In the genomic region with DNA sequence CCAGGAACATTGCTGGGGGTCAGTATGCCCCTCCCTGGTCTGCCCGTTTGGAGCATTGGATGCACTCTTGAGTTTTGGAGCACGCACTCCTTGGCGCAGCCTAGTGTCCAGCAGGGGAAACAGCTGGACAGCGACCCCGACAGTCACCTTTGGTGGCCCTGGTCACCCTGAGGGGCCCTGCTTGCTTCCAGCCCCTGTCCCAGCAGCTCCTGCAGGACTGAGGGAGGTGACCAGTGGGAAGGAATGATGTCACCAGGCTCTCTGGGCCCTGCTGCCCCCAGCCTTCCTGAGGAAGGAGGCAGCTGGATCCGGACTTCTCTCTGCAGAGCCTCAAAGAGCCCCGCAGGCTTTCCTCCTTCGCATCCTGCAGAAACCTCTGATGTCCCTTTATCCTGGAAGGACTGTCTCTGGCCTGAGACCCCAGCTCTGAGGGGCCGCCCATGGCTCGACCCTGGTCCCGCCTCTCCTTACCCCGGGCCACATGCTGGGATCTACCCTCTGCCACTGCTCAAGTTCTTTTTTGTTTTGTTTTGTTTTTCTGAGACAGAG, we compare ENCODE assay signal across 1 cellular context.
A peak's percentile ranks its signal among the peaks of the same experiment; 100 is the strongest.
TF ChIP-seq lines count a peak whose summit lies in the region.

No MANE protein-coding gene starts in this region.

TF ChIP-seq in HepG2, 621 proteins besides CTCF, POLR2A, EP300 and RAD21 (continues in another document):
- TF ChIP-seq MAZ (IDR thresholded peaks at IDR 0.05; ENCODE audit: borderline replicate concordance, low read depth, low read length) (no peak), MAZ (CRISPR knock-in tag; IDR thresholded peaks at IDR 0.05; ENCODE audit: low read depth) (peak; percentile 40; the same call in 1 of the 2 replicates), HNF4A (CRISPR knock-in tag; IDR thresholded peaks at IDR 0.05) (peak; percentile 14; the same call in 1 of the 2 replicates), ZSCAN25 (CRISPR knock-in tag; IDR thresholded peaks at IDR 0.05) (0 out of 2 replicates have a peak, but pooled peaks have one; percentile 42), NFYC (CRISPR knock-in tag; IDR thresholded peaks at IDR 0.05) (no peak), SP5 (CRISPR knock-in tag; IDR thresholded peaks at IDR 0.05; ENCODE audit: borderline replicate concordance, low read depth) (peak; percentile 11; the same call in 1 of the 2 replicates), ZFP62 (CRISPR knock-in tag; IDR thresholded peaks at IDR 0.05) (no peak), ATAD3A (CRISPR knock-in tag; IDR thresholded peaks at IDR 0.05) (no peak), ZFP90 (CRISPR knock-in tag; IDR thresholded peaks at IDR 0.05; ENCODE audit: borderline replicate concordance) (0 out of 2 replicates have a peak, but pooled peaks have one; percentile 27), KDM5B (CRISPR knock-in tag; IDR thresholded peaks at IDR 0.05; ENCODE audit: borderline replicate concordance) (0 out of 2 replicates have a peak, but pooled peaks have one; percentile 0), ZNF501 (CRISPR knock-in tag; IDR thresholded peaks at IDR 0.05) (peak; percentile 2; the same call in 1 of the 2 replicates), ZNF101 (CRISPR knock-in tag; IDR thresholded peaks at IDR 0.05; ENCODE audit: borderline replicate concordance, low read depth) (no peak), ZNF564 (CRISPR knock-in tag; IDR thresholded peaks at IDR 0.05) (0 out of 2 replicates have a peak, but pooled peaks have one; percentile 16), ZNF563 (CRISPR knock-in tag; IDR thresholded peaks at IDR 0.05) (no peak), ZNF674 (CRISPR knock-in tag; IDR thresholded peaks at IDR 0.05; ENCODE audit: low read depth) (no peak), ZNF143 (CRISPR knock-in tag; IDR thresholded peaks at IDR 0.05) (peak; percentile 25; the same call in 1 of the 2 replicates), ZNF569 (CRISPR knock-in tag; IDR thresholded peaks at IDR 0.05; ENCODE audit: borderline replicate concordance) (no peak), FOXA3 (CRISPR knock-in tag; IDR thresholded peaks at IDR 0.05) (0 out of 2 replicates have a peak, but pooled peaks have one; percentile 8), SMC3 (IDR thresholded peaks at IDR 0.05; ENCODE audit: low read length) (peak; percentile 10; the same call in 1 of the 2 replicates), MED1 (CRISPR knock-in tag; IDR thresholded peaks at IDR 0.05) (peak; percentile 28; the same call in 1 of the 2 replicates), GTF3A (CRISPR knock-in tag; conservative IDR thresholded peaks at IDR 0.05) (no peak), SPEN (CRISPR knock-in tag; IDR thresholded peaks at IDR 0.05; ENCODE audit: low read depth) (peak; percentile 11; the same call in 1 of the 2 replicates), ZMYM2 (CRISPR knock-in tag; IDR thresholded peaks at IDR 0.05) (0 out of 2 replicates have a peak, but pooled peaks have one; percentile 40), HES4 (CRISPR knock-in tag; IDR thresholded peaks at IDR 0.05; ENCODE audit: borderline replicate concordance) (0 out of 2 replicates have a peak, but pooled peaks have one; percentile 20), ZNF274 (CRISPR knock-in tag; IDR thresholded peaks at IDR 0.05) (peak; percentile 12; the same call in 1 of the 2 replicates), ZNF605 (CRISPR knock-in tag; IDR thresholded peaks at IDR 0.05) (peak; percentile 21; the same call in 1 of the 2 replicates), DNMT3B (CRISPR knock-in tag; conservative IDR thresholded peaks at IDR 0.05) (0 out of 2 replicates have a peak, but pooled peaks have one; percentile 45), RARA (CRISPR knock-in tag; IDR thresholded peaks at IDR 0.05) (peak; percentile 61), NR2F1 (CRISPR knock-in tag; IDR thresholded peaks at IDR 0.05) (peak in 1 of 2 experiments; percentile 38; a peak in 2 of 4 replicates), ZNF629 (CRISPR knock-in tag; conservative IDR thresholded peaks at IDR 0.05) (peak; percentile 24; the same call in 1 of the 2 replicates), AHR (CRISPR knock-in tag; IDR thresholded peaks at IDR 0.05) (no peak), KDM2A (CRISPR knock-in tag; IDR thresholded peaks at IDR 0.05; ENCODE audit: borderline replicate concordance, low read depth) (peak; percentile 38), PCBP1 (IDR thresholded peaks at IDR 0.05; ENCODE audit: borderline replicate concordance, low read depth, low read length) (no peak), ZNF430 (CRISPR knock-in tag; IDR thresholded peaks at IDR 0.05) (peak; percentile 70; the same call in 1 of the 2 replicates), ZNF788 (CRISPR knock-in tag; IDR thresholded peaks at IDR 0.05; ENCODE audit: borderline replicate concordance) (peak; percentile 12; the same call in 1 of the 2 replicates), ZNF777 (CRISPR knock-in tag; IDR thresholded peaks at IDR 0.05) (0 out of 2 replicates have a peak, but pooled peaks have one; percentile 34), TBX2 (CRISPR knock-in tag; IDR thresholded peaks at IDR 0.05; ENCODE audit: borderline replicate concordance) (0 out of 2 replicates have a peak, but pooled peaks have one; percentile 8), GZF1 (CRISPR knock-in tag; IDR thresholded peaks at IDR 0.05) (no peak)
- TF ChIP-seq, protein P1, sequence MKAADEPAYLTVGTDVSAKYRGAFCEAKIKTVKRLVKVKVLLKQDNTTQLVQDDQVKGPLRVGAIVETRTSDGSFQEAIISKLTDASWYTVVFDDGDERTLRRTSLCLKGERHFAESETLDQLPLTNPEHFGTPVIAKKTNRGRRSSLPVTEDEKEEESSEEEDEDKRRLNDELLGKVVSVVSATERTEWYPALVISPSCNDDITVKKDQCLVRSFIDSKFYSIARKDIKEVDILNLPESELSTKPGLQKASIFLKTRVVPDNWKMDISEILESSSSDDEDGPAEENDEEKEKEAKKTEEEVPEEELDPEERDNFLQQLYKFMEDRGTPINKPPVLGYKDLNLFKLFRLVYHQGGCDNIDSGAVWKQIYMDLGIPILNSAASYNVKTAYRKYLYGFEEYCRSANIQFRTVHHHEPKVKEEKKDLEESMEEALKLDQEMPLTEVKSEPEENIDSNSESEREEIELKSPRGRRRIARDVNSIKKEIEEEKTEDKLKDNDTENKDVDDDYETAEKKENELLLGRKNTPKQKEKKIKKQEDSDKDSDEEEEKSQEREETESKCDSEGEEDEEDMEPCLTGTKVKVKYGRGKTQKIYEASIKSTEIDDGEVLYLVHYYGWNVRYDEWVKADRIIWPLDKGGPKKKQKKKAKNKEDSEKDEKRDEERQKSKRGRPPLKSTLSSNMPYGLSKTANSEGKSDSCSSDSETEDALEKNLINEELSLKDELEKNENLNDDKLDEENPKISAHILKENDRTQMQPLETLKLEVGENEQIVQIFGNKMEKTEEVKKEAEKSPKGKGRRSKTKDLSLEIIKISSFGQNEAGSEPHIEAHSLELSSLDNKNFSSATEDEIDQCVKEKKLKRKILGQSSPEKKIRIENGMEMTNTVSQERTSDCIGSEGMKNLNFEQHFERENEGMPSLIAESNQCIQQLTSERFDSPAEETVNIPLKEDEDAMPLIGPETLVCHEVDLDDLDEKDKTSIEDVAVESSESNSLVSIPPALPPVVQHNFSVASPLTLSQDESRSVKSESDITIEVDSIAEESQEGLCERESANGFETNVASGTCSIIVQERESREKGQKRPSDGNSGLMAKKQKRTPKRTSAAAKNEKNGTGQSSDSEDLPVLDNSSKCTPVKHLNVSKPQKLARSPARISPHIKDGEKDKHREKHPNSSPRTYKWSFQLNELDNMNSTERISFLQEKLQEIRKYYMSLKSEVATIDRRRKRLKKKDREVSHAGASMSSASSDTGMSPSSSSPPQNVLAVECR (CRISPR knock-in tag; IDR thresholded peaks at IDR 0.05; ENCODE audit: borderline replicate concordance) = peak; percentile 46; the same call in 1 of the 2 replicates
- TF ChIP-seq, protein P2, sequence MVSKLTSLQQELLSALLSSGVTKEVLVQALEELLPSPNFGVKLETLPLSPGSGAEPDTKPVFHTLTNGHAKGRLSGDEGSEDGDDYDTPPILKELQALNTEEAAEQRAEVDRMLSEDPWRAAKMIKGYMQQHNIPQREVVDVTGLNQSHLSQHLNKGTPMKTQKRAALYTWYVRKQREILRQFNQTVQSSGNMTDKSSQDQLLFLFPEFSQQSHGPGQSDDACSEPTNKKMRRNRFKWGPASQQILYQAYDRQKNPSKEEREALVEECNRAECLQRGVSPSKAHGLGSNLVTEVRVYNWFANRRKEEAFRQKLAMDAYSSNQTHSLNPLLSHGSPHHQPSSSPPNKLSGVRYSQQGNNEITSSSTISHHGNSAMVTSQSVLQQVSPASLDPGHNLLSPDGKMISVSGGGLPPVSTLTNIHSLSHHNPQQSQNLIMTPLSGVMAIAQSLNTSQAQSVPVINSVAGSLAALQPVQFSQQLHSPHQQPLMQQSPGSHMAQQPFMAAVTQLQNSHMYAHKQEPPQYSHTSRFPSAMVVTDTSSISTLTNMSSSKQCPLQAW (CRISPR knock-in tag; IDR thresholded peaks at IDR 0.05) = peak; percentile 37; the same call in 1 of the 2 replicates
- TF ChIP-seq, protein P3, sequence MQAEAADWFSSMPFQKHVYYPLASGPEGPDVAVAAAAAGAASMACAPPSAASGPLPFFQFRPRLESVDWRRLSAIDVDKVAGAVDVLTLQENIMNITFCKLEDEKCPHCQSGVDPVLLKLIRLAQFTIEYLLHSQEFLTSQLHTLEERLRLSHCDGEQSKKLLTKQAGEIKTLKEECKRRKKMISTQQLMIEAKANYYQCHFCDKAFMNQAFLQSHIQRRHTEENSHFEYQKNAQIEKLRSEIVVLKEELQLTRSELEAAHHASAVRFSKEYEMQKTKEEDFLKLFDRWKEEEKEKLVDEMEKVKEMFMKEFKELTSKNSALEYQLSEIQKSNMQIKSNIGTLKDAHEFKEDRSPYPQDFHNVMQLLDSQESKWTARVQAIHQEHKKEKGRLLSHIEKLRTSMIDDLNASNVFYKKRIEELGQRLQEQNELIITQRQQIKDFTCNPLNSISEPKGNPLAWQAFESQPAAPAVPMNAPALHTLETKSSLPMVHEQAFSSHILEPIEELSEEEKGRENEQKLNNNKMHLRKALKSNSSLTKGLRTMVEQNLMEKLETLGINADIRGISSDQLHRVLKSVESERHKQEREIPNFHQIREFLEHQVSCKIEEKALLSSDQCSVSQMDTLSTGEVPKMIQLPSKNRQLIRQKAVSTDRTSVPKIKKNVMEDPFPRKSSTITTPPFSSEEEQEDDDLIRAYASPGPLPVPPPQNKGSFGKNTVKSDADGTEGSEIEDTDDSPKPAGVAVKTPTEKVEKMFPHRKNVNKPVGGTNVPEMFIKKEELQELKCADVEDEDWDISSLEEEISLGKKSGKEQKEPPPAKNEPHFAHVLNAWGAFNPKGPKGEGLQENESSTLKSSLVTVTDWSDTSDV (CRISPR knock-in tag; IDR thresholded peaks at IDR 0.05) = 0 out of 2 replicates have a peak, but pooled peaks have one; percentile 35
- TF ChIP-seq, protein P4, sequence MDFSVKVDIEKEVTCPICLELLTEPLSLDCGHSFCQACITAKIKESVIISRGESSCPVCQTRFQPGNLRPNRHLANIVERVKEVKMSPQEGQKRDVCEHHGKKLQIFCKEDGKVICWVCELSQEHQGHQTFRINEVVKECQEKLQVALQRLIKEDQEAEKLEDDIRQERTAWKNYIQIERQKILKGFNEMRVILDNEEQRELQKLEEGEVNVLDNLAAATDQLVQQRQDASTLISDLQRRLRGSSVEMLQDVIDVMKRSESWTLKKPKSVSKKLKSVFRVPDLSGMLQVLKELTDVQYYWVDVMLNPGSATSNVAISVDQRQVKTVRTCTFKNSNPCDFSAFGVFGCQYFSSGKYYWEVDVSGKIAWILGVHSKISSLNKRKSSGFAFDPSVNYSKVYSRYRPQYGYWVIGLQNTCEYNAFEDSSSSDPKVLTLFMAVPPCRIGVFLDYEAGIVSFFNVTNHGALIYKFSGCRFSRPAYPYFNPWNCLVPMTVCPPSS (IDR thresholded peaks at IDR 0.05) = no peak
- TF ChIP-seq, protein P5, sequence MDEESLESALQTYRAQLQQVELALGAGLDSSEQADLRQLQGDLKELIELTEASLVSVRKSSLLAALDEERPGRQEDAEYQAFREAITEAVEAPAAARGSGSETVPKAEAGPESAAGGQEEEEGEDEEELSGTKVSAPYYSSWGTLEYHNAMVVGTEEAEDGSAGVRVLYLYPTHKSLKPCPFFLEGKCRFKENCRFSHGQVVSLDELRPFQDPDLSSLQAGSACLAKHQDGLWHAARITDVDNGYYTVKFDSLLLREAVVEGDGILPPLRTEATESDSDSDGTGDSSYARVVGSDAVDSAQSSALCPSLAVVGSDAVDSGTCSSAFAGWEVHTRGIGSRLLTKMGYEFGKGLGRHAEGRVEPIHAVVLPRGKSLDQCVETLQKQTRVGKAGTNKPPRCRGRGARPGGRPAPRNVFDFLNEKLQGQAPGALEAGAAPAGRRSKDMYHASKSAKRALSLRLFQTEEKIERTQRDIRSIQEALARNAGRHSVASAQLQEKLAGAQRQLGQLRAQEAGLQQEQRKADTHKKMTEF (CRISPR knock-in tag; IDR thresholded peaks at IDR 0.05) = peak; percentile 19; the same call in 1 of the 2 replicates
- TF ChIP-seq, protein P6, sequence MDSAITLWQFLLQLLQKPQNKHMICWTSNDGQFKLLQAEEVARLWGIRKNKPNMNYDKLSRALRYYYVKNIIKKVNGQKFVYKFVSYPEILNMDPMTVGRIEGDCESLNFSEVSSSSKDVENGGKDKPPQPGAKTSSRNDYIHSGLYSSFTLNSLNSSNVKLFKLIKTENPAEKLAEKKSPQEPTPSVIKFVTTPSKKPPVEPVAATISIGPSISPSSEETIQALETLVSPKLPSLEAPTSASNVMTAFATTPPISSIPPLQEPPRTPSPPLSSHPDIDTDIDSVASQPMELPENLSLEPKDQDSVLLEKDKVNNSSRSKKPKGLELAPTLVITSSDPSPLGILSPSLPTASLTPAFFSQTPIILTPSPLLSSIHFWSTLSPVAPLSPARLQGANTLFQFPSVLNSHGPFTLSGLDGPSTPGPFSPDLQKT (CRISPR knock-in tag; IDR thresholded peaks at IDR 0.05; ENCODE audit: borderline replicate concordance) = no peak
- TF ChIP-seq, protein P7, sequence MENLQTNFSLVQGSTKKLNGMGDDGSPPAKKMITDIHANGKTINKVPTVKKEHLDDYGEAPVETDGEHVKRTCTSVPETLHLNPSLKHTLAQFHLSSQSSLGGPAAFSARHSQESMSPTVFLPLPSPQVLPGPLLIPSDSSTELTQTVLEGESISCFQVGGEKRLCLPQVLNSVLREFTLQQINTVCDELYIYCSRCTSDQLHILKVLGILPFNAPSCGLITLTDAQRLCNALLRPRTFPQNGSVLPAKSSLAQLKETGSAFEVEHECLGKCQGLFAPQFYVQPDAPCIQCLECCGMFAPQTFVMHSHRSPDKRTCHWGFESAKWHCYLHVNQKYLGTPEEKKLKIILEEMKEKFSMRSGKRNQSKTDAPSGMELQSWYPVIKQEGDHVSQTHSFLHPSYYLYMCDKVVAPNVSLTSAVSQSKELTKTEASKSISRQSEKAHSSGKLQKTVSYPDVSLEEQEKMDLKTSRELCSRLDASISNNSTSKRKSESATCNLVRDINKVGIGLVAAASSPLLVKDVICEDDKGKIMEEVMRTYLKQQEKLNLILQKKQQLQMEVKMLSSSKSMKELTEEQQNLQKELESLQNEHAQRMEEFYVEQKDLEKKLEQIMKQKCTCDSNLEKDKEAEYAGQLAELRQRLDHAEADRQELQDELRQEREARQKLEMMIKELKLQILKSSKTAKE (CRISPR knock-in tag; IDR thresholded peaks at IDR 0.05; ENCODE audit: borderline replicate concordance) = no peak
